Comparison of ENCODE assay signal across 1 cellular context in genomic region chr7:73341877-73342276, GRCh38.
TF ChIP-seq lines count a peak whose summit lies in the region.

No MANE protein-coding gene starts in this region.

TF ChIP-seq in GM12878, 131 proteins besides CTCF, POLR2A, EP300 and RAD21 (continued from another document):
- TF ChIP-seq ZBTB40 (IDR thresholded peaks at IDR 0.05; ENCODE audit: borderline replicate concordance) (no peak), BCL3 (IDR thresholded peaks at IDR 0.05; ENCODE audit: borderline replicate concordance, insufficient read depth, low read depth, low read length, poor library complexity, severe bottlenecking) (no peak), RCOR1 (conservative IDR thresholded peaks at IDR 0.05; ENCODE audit: low read depth, low read length) (no peak), PAX8 (IDR thresholded peaks at IDR 0.05) (no peak), USF1 (IDR thresholded peaks at IDR 0.05; ENCODE audit: borderline replicate concordance, extremely low read length, insufficient read depth, low read depth, low read length) (peak; percentile 12), NR2C1 (IDR thresholded peaks at IDR 0.05) (no peak), GABPA (IDR thresholded peaks at IDR 0.05; ENCODE audit: low read depth) (no peak), ELK1 (IDR thresholded peaks at IDR 0.05; ENCODE audit: low read depth, low read length) (no peak)
TF ChIP-seq in GM12878: peak in this region for 3.
